Comparison of ENCODE assay signal across 8 cellular contexts in the genomic region with DNA sequence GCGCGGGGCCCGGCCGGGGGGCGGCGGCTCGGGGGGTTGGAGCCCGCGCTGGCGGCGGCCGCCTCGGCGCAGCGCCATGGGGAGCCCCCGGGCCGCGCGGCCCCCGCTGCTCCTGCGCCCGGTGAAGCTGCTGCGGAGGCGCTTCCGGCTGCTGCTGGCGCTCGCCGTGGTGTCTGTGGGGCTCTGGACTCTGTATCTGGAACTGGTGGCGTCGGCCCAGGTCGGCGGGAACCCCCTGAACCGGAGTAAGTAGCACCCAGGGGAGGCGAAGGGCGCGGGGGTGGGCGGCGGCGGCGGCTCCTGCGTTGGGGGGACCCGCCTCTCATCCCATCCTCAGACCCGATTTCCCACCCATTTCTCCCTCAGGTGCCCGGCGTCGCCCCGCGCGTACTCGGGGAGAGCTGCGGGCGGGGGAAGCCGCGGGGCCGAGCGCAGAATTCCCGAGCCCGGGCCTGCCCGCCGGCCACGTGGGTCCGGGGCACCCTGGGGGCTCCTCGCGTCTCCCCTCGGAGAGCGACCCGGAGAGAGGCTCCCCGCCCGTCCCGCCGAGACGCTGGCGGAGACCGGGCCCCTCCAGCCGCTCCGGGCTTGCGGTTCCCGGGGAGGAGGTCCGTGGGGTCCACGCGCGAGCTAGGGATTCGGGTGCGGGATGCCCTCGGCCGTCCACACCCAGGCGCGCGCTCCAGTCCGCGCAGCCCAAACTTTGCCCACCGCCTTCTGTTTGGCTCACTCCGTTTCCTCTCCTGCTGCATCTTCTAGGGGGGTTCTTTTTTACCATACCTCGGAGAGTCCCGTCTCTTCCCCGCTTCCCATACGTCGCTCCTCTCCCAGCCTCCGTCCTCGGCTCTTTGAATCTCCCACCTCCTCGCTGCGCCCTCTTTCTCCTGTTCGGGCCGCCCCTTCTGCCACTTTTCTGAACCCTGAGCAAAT. TPM values are rescaled to one million over a fixed set of nuclear protein-coding genes. Genes with fewer than 3 reads are reported as not detected.
DNase-seq lines count a peak whose midpoint lies in the region; ATAC-seq and TF ChIP-seq lines count a peak whose summit lies in the region.

No MANE protein-coding gene starts in this region.

- H3K9me3 Mint-ChIP-seq in osteocyte (ENCODE audit: unreplicated experiment), result no peaks in the 10 kb centered on the region

- no peak for TF ChIP-seq POLR2A in esophagus muscularis mucosa (IDR thresholded peaks at IDR 0.05; ENCODE audit: low read depth)

- no peaks in the 10 kb centered on the region for H3K36me3 Mint-ChIP-seq in osteocyte (ENCODE audit: unreplicated experiment)

- H3K27ac Mint-ChIP-seq in osteocyte (ENCODE audit: unreplicated experiment), result no peak overlapping the region

- no peak for ATAC-seq in HG02571 (IDR thresholded peaks at IDR 0.05; ENCODE audit: unreplicated experiment)
- no peak for ATAC-seq in GM21576 (IDR thresholded peaks at IDR 0.05; ENCODE audit: unreplicated experiment)

- peaks cover 80% of the 10 kb centered on the region for H3K27me3 Mint-ChIP-seq in osteocyte (ENCODE audit: unreplicated experiment)

- no peak for TF ChIP-seq CTCF in esophagus muscularis mucosa (IDR thresholded peaks at IDR 0.05)
- TF ChIP-seq CTCF in osteocyte (IDR thresholded peaks at IDR 0.05), result no peak

- H3K36me3 ChIP-seq in HUES48 (ENCODE audit: control insufficient read depth, insufficient read depth, low read length), result no peaks in the 10 kb centered on the region
- H3K36me3 ChIP-seq in esophagus muscularis mucosa, result no peaks in the 10 kb centered on the region

- WGBS in esophagus muscularis mucosa, result 17% methylated on average over 30 of the region's 104 CpGs

- H3K9me3 ChIP-seq in HUES48 (ENCODE audit: control insufficient read depth, insufficient read depth, low read length) (no peaks in the 10 kb centered on the region), esophagus muscularis mucosa (no peaks in the 10 kb centered on the region)

- peaks cover 38% of the 10 kb centered on the region for H3K27me3 ChIP-seq in HUES48 (ENCODE audit: control insufficient read depth, insufficient read depth, low read length)
- H3K27me3 ChIP-seq in esophagus muscularis mucosa, result peaks cover 0 to 57% (median 8%) of the 10 kb centered on the region in 4 donors

- H3K27ac ChIP-seq in HUES48 (ENCODE audit: low read depth, low read length), result no peak overlapping the region
- no peak overlapping the region for H3K27ac ChIP-seq in esophagus muscularis mucosa (replicated peaks in 1 of 4)

- H3K4me3 ChIP-seq in HUES48 (ENCODE audit: low read depth, low read length), result peak overlapping the region; percentile 62
- H3K4me3 ChIP-seq in esophagus muscularis mucosa, result peak overlapping the region; percentile 59 to 71 (median 62)

- H3K4me1 Mint-ChIP-seq in osteocyte (ENCODE audit: unreplicated experiment), result peaks cover 8% of the 10 kb centered on the region

- no peak for TF ChIP-seq EP300 in esophagus muscularis mucosa (IDR thresholded peaks at IDR 0.05)

- peak; percentile 21 for DNase-seq in AG08395 (ENCODE audit: low spot score)
- DNase-seq in activated CD8-positive, alpha-beta memory T cell treated with anti-CD3 and anti-CD28 coated beads, Interleukin-2, amount 50 U/mL, for 4 hours, result peak; percentile 46
- no peak for DNase-seq in esophagus muscularis mucosa (ENCODE audit: extremely low spot score)
- DNase-seq in osteocyte (ENCODE audit: extremely low spot score, unreplicated experiment), result no peak
- no peak for DNase-seq in dermis blood vessel endothelial cell

- peak overlapping the region; percentile 74 for H3K4me3 Mint-ChIP-seq in osteocyte (ENCODE audit: unreplicated experiment)

- no peak overlapping the region for H3K9ac ChIP-seq in HUES48 (ENCODE audit: low read depth, low read length)

- intact Hi-C loops in esophagus muscularis mucosa (cut with DNase I), result no loop called here

- H3K4me1 ChIP-seq in HUES48 (ENCODE audit: control insufficient read depth, insufficient read depth, low read length), result no peaks in the 10 kb centered on the region
- H3K4me1 ChIP-seq in esophagus muscularis mucosa, result peaks cover 9 to 21% (median 21%) of the 10 kb centered on the region in 4 donors

RNA-seq across cellular contexts. Expression of gene B4GALNT3, which starts 0.8 kb away (rescaled TPM):
- total RNA-seq in esophagus muscularis mucosa, result under 1 TPM; under 0.01 to 0.80 (median 0.36) TPM
- 0.21 and 0.27 TPM in 2 replicates for total RNA-seq in osteocyte
- 0.05 TPM in 1 of 2 replicates, not detected in the other for total RNA-seq in dermis blood vessel endothelial cell

RNA-seq across cellular contexts. Expression of gene CCDC77, which starts 59.1 kb away (rescaled TPM):
- total RNA-seq in esophagus muscularis mucosa (1 to 10 TPM; 3.8 to 7.1 (median 5.0) TPM), osteocyte (8.1 and 10.7 TPM in 2 replicates), dermis blood vessel endothelial cell (6.6 and 14.8 TPM in 2 replicates)

Comparison
In these comparisons a context has a peak if more than half of its experiments do, and no peak if none do; other contexts are left out.
1. DNase-seq: peak in AG08395 (single experiment) and activated CD8-positive, alpha-beta memory T cell treated with anti-CD3 and anti-CD28 coated beads, Interleukin-2, amount 50 U/mL, for 4 hours (single experiment); none in esophagus muscularis mucosa (single experiment), osteocyte (single experiment) and dermis blood vessel endothelial cell (single experiment).